In genomic region chr1:156212833-156213643, GRCh38 we compare ENCODE assay signal across 8 cellular contexts. TPM values are rescaled to one million over a fixed set of nuclear protein-coding genes. Genes with fewer than 3 reads are reported as not detected.
A peak's percentile ranks its signal among the peaks of the same experiment; 100 is the strongest.
DNase-seq lines count a peak whose midpoint lies in the region; ATAC-seq and TF ChIP-seq lines count a peak whose summit lies in the region.

Gene PMF1 (plus strand): TSS chr1:156213007. CDS start chr1:156213016, 9 bp downstream.

- H3K27me3 Mint-ChIP-seq in natural killer cell treated with Interleukin-12 subunit alpha and Interleukin-12 subunit beta and Interleukin-15 and Interleukin-18, amount 100 ng/mL, for 72 hours, result no peaks in the 10 kb centered on the region

- H3K36me3 Mint-ChIP-seq in natural killer cell treated with Interleukin-12 subunit alpha and Interleukin-12 subunit beta and Interleukin-15 and Interleukin-18, amount 100 ng/mL, for 72 hours, result peaks cover 29% of the 10 kb centered on the region

- peak within 1 kb of the TSS; percentile 99 for H3K27ac Mint-ChIP-seq in natural killer cell treated with Interleukin-12 subunit alpha and Interleukin-12 subunit beta and Interleukin-15 and Interleukin-18, amount 100 ng/mL, for 72 hours

- H3K36me3 ChIP-seq in H7 (replicated peaks; ENCODE audit: control insufficient read depth, insufficient read depth, low read length) (peaks cover 7% of the 10 kb centered on the region), MG63 (peaks cover 42% of the 10 kb centered on the region)

- TF ChIP-seq CTCF in fibroblast of pulmonary artery (IDR thresholded peaks at IDR 0.05; ENCODE audit: low read length, missing control alignments), result no peak

- H3K9me3 ChIP-seq in MG63, result no peaks in the 10 kb centered on the region

- H3K4me3 ChIP-seq in H7 (ENCODE audit: insufficient read depth, low read depth, low read length), result peak within 1 kb of the TSS; percentile 93
- peak within 1 kb of the TSS; percentile 87 for H3K4me3 ChIP-seq in MG63
- peak within 1 kb of the TSS; percentile 77 for H3K4me3 ChIP-seq in fibroblast of pulmonary artery (replicated peaks; ENCODE audit: low read depth, low read length)

- H3K4me1 Mint-ChIP-seq in natural killer cell treated with Interleukin-12 subunit alpha and Interleukin-12 subunit beta and Interleukin-15 and Interleukin-18, amount 100 ng/mL, for 72 hours (ENCODE audit: low read depth in 2 of 2), result peaks cover 32 to 33% of the 10 kb centered on the region in 2 donors

- H3K27me3 ChIP-seq in H7 (ENCODE audit: control insufficient read depth, insufficient read depth, low read length) (no peaks in the 10 kb centered on the region), MG63 (no peaks in the 10 kb centered on the region)

- peak; percentile 95 to 98 for ATAC-seq in natural killer cell treated with Interleukin-12 subunit alpha and Interleukin-12 subunit beta and Interleukin-15 and Interleukin-18, amount 100 ng/mL, for 72 hours

- peak within 1 kb of the TSS; percentile 94 for H3K4me3 Mint-ChIP-seq in natural killer cell treated with Interleukin-12 subunit alpha and Interleukin-12 subunit beta and Interleukin-15 and Interleukin-18, amount 100 ng/mL, for 72 hours

- no peaks in the 10 kb centered on the region for H3K9me3 Mint-ChIP-seq in natural killer cell treated with Interleukin-12 subunit alpha and Interleukin-12 subunit beta and Interleukin-15 and Interleukin-18, amount 100 ng/mL, for 72 hours

- DNase-seq in ELF-1 (ENCODE audit: low read depth, low spot score), result peak; percentile 99
- DNase-seq in H7, result peak; percentile 100
- peak; percentile 99 for DNase-seq in MG63
- peak; percentile 99 to 100 for DNase-seq in SHP77 (lab: John Stamatoyannopoulos, UW)
- DNase-seq in activated effector memory CD4-positive, alpha-beta T cell treated with Interleukin-2 at 50 U/mL for 16 hours, result peak; percentile 91
- peak; percentile 96 for DNase-seq in fibroblast of pulmonary artery (ENCODE audit: low read depth)
- peak; percentile 98 for DNase-seq in natural killer cell treated with Interleukin-12 subunit alpha and Interleukin-12 subunit beta and Interleukin-15 and Interleukin-18, amount 100 ng/mL, for 72 hours (ENCODE audit: low spot score)
- DNase-seq in stimulated activated naive CD4-positive, alpha-beta T cell treated with Interleukin-2 at 50 U/mL for 16 hours (lab: John Stamatoyannopoulos, UW), result peak; percentile 96

RNA-seq across cellular contexts. Expression of gene PMF1, which starts in this region (rescaled TPM):
- 286 and 290 TPM in 2 replicates for total RNA-seq in H7 (2014; rRNA removed; shearing (Covaris generic))
- total RNA-seq in MG63 (2014; rRNA removed; shearing (Covaris generic); ENCODE audit: low replicate concordance), result 161 and 219 TPM in 2 replicates
- 100 to 1,000 TPM in 1 of 2 donors, 10 to 100 TPM in 1; 90.6 to 105 TPM for total RNA-seq in natural killer cell treated with Interleukin-12 subunit alpha and Interleukin-12 subunit beta and Interleukin-15 and Interleukin-18, amount 100 ng/mL, for 72 hours

Comparison
In these comparisons a context has a peak if more than half of its experiments do, and no peak if none do; other contexts are left out.
1. Peak in every context shown above with its lines: DNase-seq, ATAC-seq and H3K4me3 ChIP-seq.